Comparison of ENCODE assay signal across 21 cellular contexts in the genomic region with DNA sequence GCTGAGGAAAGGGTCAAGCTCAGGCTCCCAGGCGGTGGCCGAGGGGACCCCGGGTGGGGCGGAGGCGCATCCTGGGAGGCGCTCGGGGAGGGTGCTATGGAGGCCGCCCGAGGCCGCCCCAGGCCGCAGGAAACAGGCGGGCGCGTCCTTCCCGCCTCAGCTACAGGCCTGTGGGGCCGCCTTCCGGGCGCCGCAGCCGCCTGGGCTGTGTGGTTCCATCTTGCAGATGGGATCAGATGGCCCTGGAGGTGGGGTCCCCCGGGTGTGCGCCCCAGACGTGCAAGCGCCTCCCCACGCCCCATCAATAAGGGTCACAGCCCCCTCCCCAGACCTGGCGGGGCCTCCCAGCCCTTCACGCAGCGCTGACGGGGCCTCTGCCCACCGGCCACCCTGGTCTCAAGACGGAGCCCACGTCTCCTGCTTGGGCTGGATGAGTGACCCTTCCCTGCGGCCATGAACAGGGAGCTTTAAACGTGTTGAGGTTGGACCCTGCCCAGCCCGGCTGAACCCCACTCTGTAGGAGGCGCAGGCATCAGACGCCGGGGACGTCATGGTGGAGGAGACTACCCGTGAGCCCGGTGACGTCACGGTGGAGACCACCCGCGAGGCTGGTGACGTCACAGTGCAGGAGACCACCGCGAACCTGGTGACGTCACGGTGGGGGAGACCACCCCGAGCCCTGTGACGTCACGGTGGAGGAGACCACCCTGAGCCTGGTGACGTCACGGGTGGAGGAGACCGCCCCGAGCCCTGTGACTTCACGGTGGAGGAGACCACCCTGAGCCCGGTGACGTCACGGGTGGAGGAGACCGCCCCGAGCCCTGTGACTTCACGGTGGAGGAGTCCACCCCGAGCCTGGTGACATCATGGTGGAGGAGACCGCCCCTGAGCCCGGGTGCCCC.
DNase-seq lines count a peak whose midpoint lies in the region; ATAC-seq, FAIRE-seq and TF ChIP-seq lines count a peak whose summit lies in the region.
"Had no signal": no experiment of that assay in that cellular context is flagged by ENCODE, and none has a peak within 500 bp of the region (broad histone marks: within the 10 kb centered on the region; RNA-seq: fewer than 3 reads in every experiment).

No MANE protein-coding gene starts in this region.

- H3K27me3 ChIP-seq in aorta (ENCODE audit: control insufficient read depth in 1 of 2, insufficient read depth in 2 of 2, low read length in 1 of 2) = no peaks in the 10 kb centered on the region
- H3K27me3 ChIP-seq: SJCRH30 had no signal

- no peak for DNase-seq in stimulated activated naive CD8-positive, alpha-beta T cell treated with anti-CD3 and anti-CD28 coated beads, Interleukin-15, amount 100 ng/mL, for 72 hours
- no peak for DNase-seq in stimulated activated naive CD8-positive, alpha-beta T cell treated with anti-CD3 and anti-CD28 coated beads, Interleukin-15, Interleukin-2, amounts not matched to agents 100 U/mL and 50 U/mL, for 24 hours
- DNase-seq in left ventricle myocardium superior (peak; percentile 60), sciatic nerve (ENCODE audit: low spot score) (peak; percentile 56), aorta (peak in 1 of 2 donors; percentile 70), NCI-H1105 treated with DMSO at 0.1 percent for 48 hours (lab: John Stamatoyannopoulos, UW) (no peak), GM12891 (ENCODE audit: insufficient read length, low spot score) (no peak)
- DNase-seq: activated CD4-positive, alpha-beta T cell treated with anti-CD3 and anti-CD28 coated beads, Interleukin-2, amount 10 ng/mL, durations not matched to agents 7 days and 5 days; activated naive CD4-positive, alpha-beta T cell; GDM1; KG1; mucosa of descending colon; MV-4-11; NCI-H187 treated with DMSO at 0.1 percent for 48 hours; NCI-H2227 treated with DMSO at 0.1 percent for 48 hours; PC-3; SJCRH30 had no signal

- no peaks in the 10 kb centered on the region for H3K4me1 ChIP-seq in aorta (ENCODE audit: control insufficient read depth in 1 of 2, insufficient read depth in 2 of 2, low read length in 2 of 2)
- H3K4me1 ChIP-seq: SJCRH30 had no signal

- H3K27ac Mint-ChIP-seq in stimulated activated naive CD8-positive, alpha-beta T cell treated with anti-CD3 and anti-CD28 coated beads, Interleukin-15, amount 100 ng/mL, for 72 hours = peak overlapping the region in 1 of 2 donors; percentile 78
- H3K27ac Mint-ChIP-seq: activated CD4-positive, alpha-beta T cell treated with anti-CD3 and anti-CD28 coated beads, Interleukin-2, amount 10 ng/mL, durations not matched to agents 7 days and 5 days; T-helper 1 cell treated with Interleukin-12 subunit alpha and Interleukin-12 subunit beta and Interleukin-4 antibody, amounts not matched to agents 30 μg/mL and 1 μg/mL, for 36 hours had no signal

- 89 to 90% methylated on average over 66 to 67 of the region's 67 CpGs for WGBS in aorta, 2 donors

- H3K36me3 ChIP-seq in aorta (ENCODE audit: control insufficient read depth in 1 of 2, insufficient read depth in 2 of 2, low read length in 1 of 2) = no peaks in the 10 kb centered on the region
- H3K36me3 ChIP-seq: SJCRH30 had no signal

- no peaks in the 10 kb centered on the region for H3K9me3 Mint-ChIP-seq in stimulated activated naive CD8-positive, alpha-beta T cell treated with anti-CD3 and anti-CD28 coated beads, Interleukin-15, amount 100 ng/mL, for 72 hours
- H3K9me3 Mint-ChIP-seq: activated CD4-positive, alpha-beta T cell treated with anti-CD3 and anti-CD28 coated beads, Interleukin-2, amount 10 ng/mL, durations not matched to agents 7 days and 5 days; T-helper 1 cell treated with Interleukin-12 subunit alpha and Interleukin-12 subunit beta and Interleukin-4 antibody, amounts not matched to agents 30 μg/mL and 1 μg/mL, for 36 hours had no signal

- H3K27me3 Mint-ChIP-seq in stimulated activated naive CD8-positive, alpha-beta T cell treated with anti-CD3 and anti-CD28 coated beads, Interleukin-15, amount 100 ng/mL, for 72 hours = peaks cover 18% of the 10 kb centered on the region

- H3K4me1 Mint-ChIP-seq in stimulated activated naive CD8-positive, alpha-beta T cell treated with anti-CD3 and anti-CD28 coated beads, Interleukin-15, amount 100 ng/mL, for 72 hours = no peaks in the 10 kb centered on the region
- H3K4me1 Mint-ChIP-seq: activated CD4-positive, alpha-beta T cell treated with anti-CD3 and anti-CD28 coated beads, Interleukin-2, amount 10 ng/mL, durations not matched to agents 7 days and 5 days had no signal

- ATAC-seq in stimulated activated naive CD8-positive, alpha-beta T cell treated with anti-CD3 and anti-CD28 coated beads, Interleukin-15, amount 100 ng/mL, for 72 hours = peak; percentile 66
- no peak for ATAC-seq in stimulated activated naive CD8-positive, alpha-beta T cell treated with anti-CD3 and anti-CD28 coated beads, Interleukin-15, Interleukin-2, amounts not matched to agents 100 U/mL and 50 U/mL, for 24 hours
- ATAC-seq in left ventricle myocardium superior (peak; percentile 64), sciatic nerve (no peak), aorta (ENCODE audit: low FRiP score) (peak; percentile 4), GM19351 (IDR thresholded peaks at IDR 0.05; ENCODE audit: unreplicated experiment) (no peak)
- ATAC-seq: mucosa of descending colon, PC-3 had no signal

- H3K4me3 ChIP-seq in aorta (ENCODE audit: low read length in 2 of 2) = no peak overlapping the region
- H3K4me3 ChIP-seq: mucosa of descending colon, SJCRH30 had no signal

- H3K4me3 Mint-ChIP-seq in stimulated activated naive CD8-positive, alpha-beta T cell treated with anti-CD3 and anti-CD28 coated beads, Interleukin-15, amount 100 ng/mL, for 72 hours = peak overlapping the region in 1 of 2 donors; percentile 48
- H3K4me3 Mint-ChIP-seq: activated CD4-positive, alpha-beta T cell treated with anti-CD3 and anti-CD28 coated beads, Interleukin-2, amount 10 ng/mL, durations not matched to agents 7 days and 5 days; T-helper 1 cell treated with Interleukin-12 subunit alpha and Interleukin-12 subunit beta and Interleukin-4 antibody, amounts not matched to agents 30 μg/mL and 1 μg/mL, for 36 hours had no signal

- H3K27ac ChIP-seq in aorta (ENCODE audit: low read depth in 1 of 2, low read length in 2 of 2) = no peak overlapping the region
- H3K27ac ChIP-seq: C4-2B, SJCRH30 had no signal

- no peak for TF ChIP-seq POLR2A in GM12891 (IDR thresholded peaks at IDR 0.05; ENCODE audit: low read depth, low read length)

- FAIRE-seq in GM12891 (lab: Jason Lieb, UNC) = no peak
- FAIRE-seq: astrocyte had no signal

- intact Hi-C loops in left ventricle myocardium superior (cut with micrococcal nuclease) = no loop called here
- intact Hi-C loops in sciatic nerve (cut with DNase I) = no loop called here
- intact Hi-C loops in aorta (cut with DNase I) = no loop called here

- H3K9me3 ChIP-seq in aorta (ENCODE audit: control insufficient read depth, low read length) = no peaks in the 10 kb centered on the region
- H3K9me3 ChIP-seq: mucosa of descending colon, SJCRH30 had no signal

TF ChIP-seq in GM12891, 5 proteins besides CTCF, POLR2A, EP300 and RAD21:
- TF ChIP-seq PAX5 (IDR thresholded peaks at IDR 0.05; ENCODE audit: insufficient read depth, low read length, severe bottlenecking) (no peak), SPI1 (IDR thresholded peaks at IDR 0.05; ENCODE audit: low read depth, low read length) (no peak), TAF1 (IDR thresholded peaks at IDR 0.05; ENCODE audit: low read depth, low read length) (no peak)

Comparison
In these comparisons a context has a peak if more than half of its experiments do, and no peak if none do; other contexts are left out.
1. ATAC-seq: peak in stimulated activated naive CD8-positive, alpha-beta T cell treated with anti-CD3 and anti-CD28 coated beads, Interleukin-15, amount 100 ng/mL, for 72 hours (single experiment), left ventricle myocardium superior (single experiment) and aorta (single experiment); none in stimulated activated naive CD8-positive, alpha-beta T cell treated with anti-CD3 and anti-CD28 coated beads, Interleukin-15, Interleukin-2, amounts not matched to agents 100 U/mL and 50 U/mL, for 24 hours (single experiment), sciatic nerve (single experiment) and GM19351 (single experiment).
2. DNase-seq: peak in left ventricle myocardium superior (single experiment) and sciatic nerve (single experiment); none in stimulated activated naive CD8-positive, alpha-beta T cell treated with anti-CD3 and anti-CD28 coated beads, Interleukin-15, amount 100 ng/mL, for 72 hours (0 of 2), stimulated activated naive CD8-positive, alpha-beta T cell treated with anti-CD3 and anti-CD28 coated beads, Interleukin-15, Interleukin-2, amounts not matched to agents 100 U/mL and 50 U/mL, for 24 hours (single experiment), NCI-H1105 treated with DMSO at 0.1 percent for 48 hours (single experiment) and GM12891 (single experiment).